Comparison of ENCODE assay signal across 16 cellular contexts in genomic region chr14:37590096-37590809, GRCh38. TPM values are rescaled to one million over a fixed set of nuclear protein-coding genes. Genes with fewer than 3 reads are reported as not detected.
DNase-seq lines count a peak whose midpoint lies in the region; ATAC-seq and TF ChIP-seq lines count a peak whose summit lies in the region.
"Had no signal": no experiment of that assay in that cellular context is flagged by ENCODE, and none has a peak within 500 bp of the region (broad histone marks: within the 10 kb centered on the region; RNA-seq: fewer than 3 reads in every experiment).

No MANE protein-coding gene starts in this region.

- peak overlapping the region; percentile 69 for H3K4me3 Mint-ChIP-seq in endodermal cell
- H3K4me3 Mint-ChIP-seq in activated naive CD8-positive, alpha-beta T cell treated with anti-CD3 and anti-CD28 coated beads for 36 hours = no peak overlapping the region
- H3K4me3 Mint-ChIP-seq: stimulated activated naive CD8-positive, alpha-beta T cell treated with anti-CD3 and anti-CD28 coated beads, Interleukin-15, Interleukin-2, amounts not matched to agents 100 ng/mL and 50 ng/mL, for 24 hours had no signal

- H3K36me3 ChIP-seq in endodermal cell (ENCODE audit: control insufficient read depth, insufficient read depth, low read length) (no peaks in the 10 kb centered on the region), rectal smooth muscle tissue (ENCODE audit: control insufficient read depth, insufficient read depth, low read length) (no peaks in the 10 kb centered on the region)
- H3K36me3 ChIP-seq: neutrophil had no signal

- no peak overlapping the region for H3K27ac Mint-ChIP-seq in endodermal cell
- no peak overlapping the region for H3K27ac Mint-ChIP-seq in activated naive CD8-positive, alpha-beta T cell treated with anti-CD3 and anti-CD28 coated beads for 36 hours

- ATAC-seq in GM19351 (IDR thresholded peaks at IDR 0.05; ENCODE audit: unreplicated experiment) (no peak), GM18909 (IDR thresholded peaks at IDR 0.05; ENCODE audit: poor library complexity, unreplicated experiment) (no peak)

- H3K4me1 ChIP-seq in endodermal cell (ENCODE audit: control insufficient read depth, insufficient read depth, low read length) = peaks cover 10% of the 10 kb centered on the region
- peaks cover 3% of the 10 kb centered on the region for H3K4me1 ChIP-seq in rectal smooth muscle tissue (ENCODE audit: control insufficient read depth, insufficient read depth, low read length)

- peak overlapping the region; percentile 75 for H3K4me3 ChIP-seq in endodermal cell (ENCODE audit: low read length)
- peak overlapping the region; percentile 26 for H3K4me3 ChIP-seq in rectal smooth muscle tissue (ENCODE audit: low read length)

- H3K36me3 Mint-ChIP-seq in endodermal cell (ENCODE audit: low read depth) = peaks cover 19% of the 10 kb centered on the region
- peaks cover 15% of the 10 kb centered on the region for H3K36me3 Mint-ChIP-seq in activated naive CD8-positive, alpha-beta T cell treated with anti-CD3 and anti-CD28 coated beads for 36 hours

- no peaks in the 10 kb centered on the region for H3K9me3 Mint-ChIP-seq in endodermal cell
- peaks cover 18% of the 10 kb centered on the region for H3K9me3 Mint-ChIP-seq in activated naive CD8-positive, alpha-beta T cell treated with anti-CD3 and anti-CD28 coated beads for 36 hours

- H3K27me3 ChIP-seq in endodermal cell (ENCODE audit: control insufficient read depth, insufficient read depth, low read length, poor library complexity, severe bottlenecking) = peaks cover 80% of the 10 kb centered on the region
- peaks cover 33% of the 10 kb centered on the region for H3K27me3 ChIP-seq in rectal smooth muscle tissue (ENCODE audit: control insufficient read depth, insufficient read depth, low read length)

- H3K9me3 ChIP-seq in endodermal cell (ENCODE audit: control insufficient read depth, low read length) = no peaks in the 10 kb centered on the region

- H3K9ac ChIP-seq in endodermal cell (ENCODE audit: extremely low read depth, low read length, poor library complexity, severe bottlenecking) (no peak overlapping the region), rectal smooth muscle tissue (ENCODE audit: low read length) (no peak overlapping the region)

- DNase-seq in NCI-H1417 (lab: John Stamatoyannopoulos, UW) (peak; percentile 62 to 92 (median 71)), NCI-H1417 treated with DMSO at 0.1 percent for 48 hours (lab: John Stamatoyannopoulos, UW) (no peak), NCI-H2029 treated with DMSO at 0.1 percent for 48 hours (lab: John Stamatoyannopoulos, UW) (peak; percentile 86), endodermal cell (no peak)
- no peak for DNase-seq in activated naive CD8-positive, alpha-beta T cell treated with anti-CD3 and anti-CD28 coated beads for 36 hours
- DNase-seq: activated CD4-positive, alpha-beta T cell treated with anti-CD3 and anti-CD28 coated beads for 4 hours; activated T-cell treated with anti-CD3 and anti-CD28 coated beads, Interleukin-2, amount 50 U/mL, for 1 hour; Karpas-422 had no signal

- peaks cover 53% of the 10 kb centered on the region for H3K4me1 Mint-ChIP-seq in endodermal cell
- peaks cover 3% of the 10 kb centered on the region for H3K4me1 Mint-ChIP-seq in activated naive CD8-positive, alpha-beta T cell treated with anti-CD3 and anti-CD28 coated beads for 36 hours

- TF ChIP-seq CTCF in endodermal cell (conservative IDR thresholded peaks at IDR 0.05) = no peak

- no peak overlapping the region for H3K27ac ChIP-seq in endodermal cell (ENCODE audit: low read depth, low read length)
- no peak overlapping the region for H3K27ac ChIP-seq in rectal smooth muscle tissue (ENCODE audit: low read depth, low read length)
- H3K27ac ChIP-seq: neutrophil, RWPE1 had no signal

- WGBS in endodermal cell (ENCODE audit: insufficient coverage in 1 of 2, insufficient read length in 1 of 2), 2 experiments = 40 to 51% methylated on average over 2 to 4 of the region's 5 CpGs

- peaks cover 70% of the 10 kb centered on the region for H3K27me3 Mint-ChIP-seq in endodermal cell (ENCODE audit: insufficient read depth)
- H3K27me3 Mint-ChIP-seq in activated naive CD8-positive, alpha-beta T cell treated with anti-CD3 and anti-CD28 coated beads for 36 hours = peaks cover 90% of the 10 kb centered on the region

RNA-seq across cellular contexts. Expression of gene FOXA1, which starts 4.8 kb away (rescaled TPM):
- total RNA-seq in endodermal cell = 10 to 100 TPM; 41.2 to 51.4 TPM
- 4.0 TPM for polyA plus RNA-seq in endodermal cell (2013, experiment 1 of 2)
- polyA plus RNA-seq in endodermal cell (2013, experiment 2 of 2) = 3.4 TPM
- not detected for total RNA-seq in activated naive CD8-positive, alpha-beta T cell treated with anti-CD3 and anti-CD28 coated beads for 36 hours
- total RNA-seq: lung microvascular endothelial cell; T-helper 2 cell treated with Interferon-gamma antibody and Interleukin-4, amounts not matched to agents 100 ng/mL and 5 ng/mL, for 36 hours had no signal

RNA-seq across cellular contexts. Expression of gene TTC6, which starts 5.2 kb away (rescaled TPM):
- total RNA-seq in endodermal cell = 10 to 100 TPM in 1 of 2 donors, 1 to 10 TPM in 1; 8.1 to 11.0 TPM
- polyA plus RNA-seq in endodermal cell (2013, experiment 1 of 2) = 0.50 TPM
- 0.54 TPM for polyA plus RNA-seq in endodermal cell (2013, experiment 2 of 2)
- total RNA-seq in activated naive CD8-positive, alpha-beta T cell treated with anti-CD3 and anti-CD28 coated beads for 36 hours = not detected
- total RNA-seq: lung microvascular endothelial cell; T-helper 2 cell treated with Interferon-gamma antibody and Interleukin-4, amounts not matched to agents 100 ng/mL and 5 ng/mL, for 36 hours had no signal

Comparison
In these comparisons a context has a peak if more than half of its experiments do, and no peak if none do; other contexts are left out.
1. DNase-seq: peak in NCI-H1417 (3 of 3) and NCI-H2029 treated with DMSO at 0.1 percent for 48 hours (single experiment); none in NCI-H1417 treated with DMSO at 0.1 percent for 48 hours (single experiment), endodermal cell (single experiment) and activated naive CD8-positive, alpha-beta T cell treated with anti-CD3 and anti-CD28 coated beads for 36 hours (single experiment).
2. RNA of gene FOXA1, which starts 4.8 kb away (total RNA-seq): 41.2 to 51.4 TPM in endodermal cell; not detected in activated naive CD8-positive, alpha-beta T cell treated with anti-CD3 and anti-CD28 coated beads for 36 hours; every median in the first group is over 10 times any median in the second.
3. RNA of gene TTC6, which starts 5.2 kb away (total RNA-seq): 8.1 to 11.0 TPM in endodermal cell; not detected in activated naive CD8-positive, alpha-beta T cell treated with anti-CD3 and anti-CD28 coated beads for 36 hours; every median in the first group is over 4 times any median in the second.